ENCODE assay signal across 1 cellular context in the genomic region with DNA sequence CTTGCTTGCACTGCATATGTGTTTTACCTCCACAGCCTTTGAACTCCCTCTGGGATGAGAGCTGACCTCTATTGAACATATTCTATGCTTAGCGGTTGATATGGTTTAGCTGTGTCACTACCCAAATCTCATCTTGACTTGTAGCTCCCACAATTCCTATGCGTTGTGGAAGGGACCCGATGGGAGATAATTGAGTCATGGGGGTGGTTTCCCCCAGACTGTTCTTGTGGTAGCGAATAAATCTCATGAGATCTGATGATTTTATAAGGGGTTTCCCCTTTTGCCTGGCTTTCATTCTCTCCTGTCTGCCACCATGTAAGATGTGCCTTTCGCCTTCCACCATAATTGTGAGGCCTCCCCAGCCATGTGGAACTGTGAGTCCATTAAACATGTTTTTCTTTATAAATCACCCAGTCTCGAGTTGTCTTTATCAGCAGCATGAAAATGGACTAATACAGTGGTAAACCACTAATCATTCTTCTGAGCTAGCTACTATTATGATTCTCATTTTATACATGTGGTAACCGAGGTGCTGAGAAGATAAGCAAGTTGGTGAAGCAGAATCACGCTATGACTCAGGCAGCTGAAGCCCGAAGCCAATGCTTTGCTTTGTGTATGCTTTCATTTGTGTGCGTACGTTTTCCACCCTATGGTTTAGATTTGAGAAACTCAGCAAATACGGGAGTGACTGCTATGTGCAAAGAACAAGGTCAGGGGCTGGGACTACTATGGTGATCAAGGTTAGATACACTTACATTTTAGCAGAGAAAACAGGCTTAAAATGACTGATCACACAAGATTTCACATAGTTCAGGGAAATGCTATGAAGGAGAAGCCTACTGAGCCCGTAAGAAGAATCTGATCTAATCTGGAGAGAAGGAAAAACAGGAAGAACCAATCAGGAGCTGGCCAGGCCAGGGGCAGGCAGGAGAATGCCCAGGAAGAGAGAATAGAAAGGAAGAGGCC.
TF ChIP-seq lines count a peak whose summit lies in the region.

No MANE protein-coding gene starts in this region.

TF ChIP-seq in HepG2, 621 proteins besides CTCF, POLR2A, EP300 and RAD21 (continued from another document and continues in another):
- no peak; the same call in 1 of the 2 replicates for TF ChIP-seq ARID4A (CRISPR knock-in tag; IDR thresholded peaks at IDR 0.05; ENCODE audit: borderline replicate concordance)
- no peak for TF ChIP-seq CHD2 (IDR thresholded peaks at IDR 0.05; ENCODE audit: low read depth, low read length)
- no peak for TF ChIP-seq ZBTB49 (CRISPR knock-in tag; IDR thresholded peaks at IDR 0.05; ENCODE audit: borderline replicate concordance)
- TF ChIP-seq BORCS8-MEF2B (CRISPR knock-in tag; IDR thresholded peaks at IDR 0.05), result no peak
- TF ChIP-seq HHEX (CRISPR knock-in tag; IDR thresholded peaks at IDR 0.05), result 0 out of 2 replicates have a peak, but pooled peaks have one; percentile 16
- TF ChIP-seq ZZZ3 (CRISPR knock-in tag; IDR thresholded peaks at IDR 0.05; ENCODE audit: borderline replicate concordance), result no peak
- no peak; the same call in 1 of the 2 replicates for TF ChIP-seq NR2F6 (IDR thresholded peaks at IDR 0.05)
- peak; percentile 62; the same call in 1 of the 2 replicates for TF ChIP-seq NR2F6 (CRISPR knock-in tag; IDR thresholded peaks at IDR 0.05)
- TF ChIP-seq REPIN1 (CRISPR knock-in tag; IDR thresholded peaks at IDR 0.05; ENCODE audit: borderline replicate concordance, low read depth), result peak; percentile 58; the same call in 1 of the 2 replicates
- TF ChIP-seq, protein P1, sequence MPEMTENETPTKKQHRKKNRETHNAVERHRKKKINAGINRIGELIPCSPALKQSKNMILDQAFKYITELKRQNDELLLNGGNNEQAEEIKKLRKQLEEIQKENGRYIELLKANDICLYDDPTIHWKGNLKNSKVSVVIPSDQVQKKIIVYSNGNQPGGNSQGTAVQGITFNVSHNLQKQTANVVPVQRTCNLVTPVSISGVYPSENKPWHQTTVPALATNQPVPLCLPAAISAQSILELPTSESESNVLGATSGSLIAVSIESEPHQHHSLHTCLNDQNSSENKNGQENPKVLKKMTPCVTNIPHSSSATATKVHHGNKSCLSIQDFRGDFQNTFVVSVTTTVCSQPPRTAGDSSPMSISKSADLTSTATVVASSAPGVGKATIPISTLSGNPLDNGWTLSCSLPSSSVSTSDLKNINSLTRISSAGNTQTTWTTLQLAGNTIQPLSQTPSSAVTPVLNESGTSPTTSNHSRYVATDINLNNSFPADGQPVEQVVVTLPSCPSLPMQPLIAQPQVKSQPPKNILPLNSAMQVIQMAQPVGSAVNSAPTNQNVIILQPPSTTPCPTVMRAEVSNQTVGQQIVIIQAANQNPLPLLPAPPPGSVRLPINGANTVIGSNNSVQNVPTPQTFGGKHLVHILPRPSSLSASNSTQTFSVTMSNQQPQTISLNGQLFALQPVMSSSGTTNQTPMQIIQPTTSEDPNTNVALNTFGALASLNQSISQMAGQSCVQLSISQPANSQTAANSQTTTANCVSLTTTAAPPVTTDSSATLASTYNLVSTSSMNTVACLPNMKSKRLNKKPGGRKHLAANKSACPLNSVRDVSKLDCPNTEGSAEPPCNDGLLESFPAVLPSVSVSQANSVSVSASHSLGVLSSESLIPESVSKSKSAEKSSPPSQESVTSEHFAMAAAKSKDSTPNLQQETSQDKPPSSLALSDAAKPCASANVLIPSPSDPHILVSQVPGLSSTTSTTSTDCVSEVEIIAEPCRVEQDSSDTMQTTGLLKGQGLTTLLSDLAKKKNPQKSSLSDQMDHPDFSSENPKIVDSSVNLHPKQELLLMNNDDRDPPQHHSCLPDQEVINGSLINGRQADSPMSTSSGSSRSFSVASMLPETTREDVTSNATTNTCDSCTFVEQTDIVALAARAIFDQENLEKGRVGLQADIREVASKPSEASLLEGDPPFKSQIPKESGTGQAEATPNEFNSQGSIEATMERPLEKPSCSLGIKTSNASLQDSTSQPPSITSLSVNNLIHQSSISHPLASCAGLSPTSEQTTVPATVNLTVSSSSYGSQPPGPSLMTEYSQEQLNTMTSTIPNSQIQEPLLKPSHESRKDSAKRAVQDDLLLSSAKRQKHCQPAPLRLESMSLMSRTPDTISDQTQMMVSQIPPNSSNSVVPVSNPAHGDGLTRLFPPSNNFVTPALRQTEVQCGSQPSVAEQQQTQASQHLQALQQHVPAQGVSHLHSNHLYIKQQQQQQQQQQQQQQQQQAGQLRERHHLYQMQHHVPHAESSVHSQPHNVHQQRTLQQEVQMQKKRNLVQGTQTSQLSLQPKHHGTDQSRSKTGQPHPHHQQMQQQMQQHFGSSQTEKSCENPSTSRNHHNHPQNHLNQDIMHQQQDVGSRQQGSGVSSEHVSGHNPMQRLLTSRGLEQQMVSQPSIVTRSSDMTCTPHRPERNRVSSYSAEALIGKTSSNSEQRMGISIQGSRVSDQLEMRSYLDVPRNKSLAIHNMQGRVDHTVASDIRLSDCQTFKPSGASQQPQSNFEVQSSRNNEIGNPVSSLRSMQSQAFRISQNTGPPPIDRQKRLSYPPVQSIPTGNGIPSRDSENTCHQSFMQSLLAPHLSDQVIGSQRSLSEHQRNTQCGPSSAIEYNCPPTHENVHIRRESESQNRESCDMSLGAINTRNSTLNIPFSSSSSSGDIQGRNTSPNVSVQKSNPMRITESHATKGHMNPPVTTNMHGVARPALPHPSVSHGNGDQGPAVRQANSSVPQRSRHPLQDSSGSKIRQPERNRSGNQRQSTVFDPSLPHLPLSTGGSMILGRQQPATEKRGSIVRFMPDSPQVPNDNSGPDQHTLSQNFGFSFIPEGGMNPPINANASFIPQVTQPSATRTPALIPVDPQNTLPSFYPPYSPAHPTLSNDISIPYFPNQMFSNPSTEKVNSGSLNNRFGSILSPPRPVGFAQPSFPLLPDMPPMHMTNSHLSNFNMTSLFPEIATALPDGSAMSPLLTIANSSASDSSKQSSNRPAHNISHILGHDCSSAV (CRISPR knock-in tag; IDR thresholded peaks at IDR 0.05; ENCODE audit: borderline replicate concordance), result no peak
- no peak for TF ChIP-seq TBP (CRISPR knock-in tag; IDR thresholded peaks at IDR 0.05)
- TF ChIP-seq ZNF773 (CRISPR knock-in tag; IDR thresholded peaks at IDR 0.05; ENCODE audit: borderline replicate concordance), result no peak
- no peak for TF ChIP-seq ZNF326 (CRISPR knock-in tag; IDR thresholded peaks at IDR 0.05; ENCODE audit: borderline replicate concordance)
- TF ChIP-seq, protein P2, sequence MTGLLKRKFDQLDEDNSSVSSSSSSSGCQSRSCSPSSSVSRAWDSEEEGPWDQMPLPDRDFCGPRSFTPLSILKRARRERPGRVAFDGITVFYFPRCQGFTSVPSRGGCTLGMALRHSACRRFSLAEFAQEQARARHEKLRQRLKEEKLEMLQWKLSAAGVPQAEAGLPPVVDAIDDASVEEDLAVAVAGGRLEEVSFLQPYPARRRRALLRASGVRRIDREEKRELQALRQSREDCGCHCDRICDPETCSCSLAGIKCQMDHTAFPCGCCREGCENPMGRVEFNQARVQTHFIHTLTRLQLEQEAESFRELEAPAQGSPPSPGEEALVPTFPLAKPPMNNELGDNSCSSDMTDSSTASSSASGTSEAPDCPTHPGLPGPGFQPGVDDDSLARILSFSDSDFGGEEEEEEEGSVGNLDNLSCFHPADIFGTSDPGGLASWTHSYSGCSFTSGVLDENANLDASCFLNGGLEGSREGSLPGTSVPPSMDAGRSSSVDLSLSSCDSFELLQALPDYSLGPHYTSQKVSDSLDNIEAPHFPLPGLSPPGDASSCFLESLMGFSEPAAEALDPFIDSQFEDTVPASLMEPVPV (CRISPR knock-in tag; IDR thresholded peaks at IDR 0.05), result no peak
- TF ChIP-seq KMT2A (CRISPR knock-in tag; IDR thresholded peaks at IDR 0.05), result peak; percentile 63; the same call in 1 of the 2 replicates
- TF ChIP-seq SP1 (IDR thresholded peaks at IDR 0.05), result no peak
- no peak for TF ChIP-seq SP1 (CRISPR knock-in tag; IDR thresholded peaks at IDR 0.05)
- no peak for TF ChIP-seq AHR (CRISPR knock-in tag; IDR thresholded peaks at IDR 0.05)
- no peak for TF ChIP-seq TARDBP (CRISPR knock-in tag; IDR thresholded peaks at IDR 0.05)
- 0 out of 2 replicates have a peak, but pooled peaks have one; percentile 59 for TF ChIP-seq SP140L (CRISPR knock-in tag; IDR thresholded peaks at IDR 0.05; ENCODE audit: borderline replicate concordance)
- TF ChIP-seq, protein P3, sequence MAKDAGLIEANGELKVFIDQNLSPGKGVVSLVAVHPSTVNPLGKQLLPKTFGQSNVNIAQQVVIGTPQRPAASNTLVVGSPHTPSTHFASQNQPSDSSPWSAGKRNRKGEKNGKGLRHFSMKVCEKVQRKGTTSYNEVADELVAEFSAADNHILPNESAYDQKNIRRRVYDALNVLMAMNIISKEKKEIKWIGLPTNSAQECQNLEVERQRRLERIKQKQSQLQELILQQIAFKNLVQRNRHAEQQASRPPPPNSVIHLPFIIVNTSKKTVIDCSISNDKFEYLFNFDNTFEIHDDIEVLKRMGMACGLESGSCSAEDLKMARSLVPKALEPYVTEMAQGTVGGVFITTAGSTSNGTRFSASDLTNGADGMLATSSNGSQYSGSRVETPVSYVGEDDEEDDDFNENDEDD (CRISPR knock-in tag; IDR thresholded peaks at IDR 0.05; ENCODE audit: borderline replicate concordance), result peak; percentile 54; the same call in 1 of the 2 replicates
- peak; percentile 71; the same call in 1 of the 2 replicates for TF ChIP-seq NFIC (IDR thresholded peaks at IDR 0.05; ENCODE audit: low read length)
- TF ChIP-seq E2F1 (CRISPR knock-in tag; IDR thresholded peaks at IDR 0.05), result no peak
- no peak for TF ChIP-seq ATF7-NPFF (CRISPR knock-in tag; IDR thresholded peaks at IDR 0.05; ENCODE audit: low read depth)
- TF ChIP-seq, protein P4, sequence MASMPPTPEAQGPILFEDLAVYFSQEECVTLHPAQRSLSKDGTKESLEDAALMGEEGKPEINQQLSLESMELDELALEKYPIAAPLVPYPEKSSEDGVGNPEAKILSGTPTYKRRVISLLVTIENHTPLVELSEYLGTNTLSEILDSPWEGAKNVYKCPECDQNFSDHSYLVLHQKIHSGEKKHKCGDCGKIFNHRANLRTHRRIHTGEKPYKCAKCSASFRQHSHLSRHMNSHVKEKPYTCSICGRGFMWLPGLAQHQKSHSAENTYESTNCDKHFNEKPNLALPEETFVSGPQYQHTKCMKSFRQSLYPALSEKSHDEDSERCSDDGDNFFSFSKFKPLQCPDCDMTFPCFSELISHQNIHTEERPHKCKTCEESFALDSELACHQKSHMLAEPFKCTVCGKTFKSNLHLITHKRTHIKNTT (CRISPR knock-in tag; IDR thresholded peaks at IDR 0.05), result no peak
- TF ChIP-seq NFYC (CRISPR knock-in tag; IDR thresholded peaks at IDR 0.05), result 0 out of 2 replicates have a peak, but pooled peaks have one; percentile 22
- TF ChIP-seq MED1 (CRISPR knock-in tag; IDR thresholded peaks at IDR 0.05), result peak; percentile 84
- TF ChIP-seq ELF3 (CRISPR knock-in tag; IDR thresholded peaks at IDR 0.05), result peak; percentile 58
